Comparison of ENCODE assay signal across 20 cellular contexts in genomic region chr4:175034007-175034406, GRCh38.
"Had no signal": no experiment of that assay in that cellular context is flagged by ENCODE, and none has a peak within 500 bp of the region (broad histone marks: within the 10 kb centered on the region; RNA-seq: fewer than 3 reads in every experiment).

No MANE protein-coding gene starts in this region.

- H3K27ac Mint-ChIP-seq: memory B cell; natural killer cell; stimulated activated naive B cell treated with anti-CD40 and anti-IgM and Interleukin-4, amounts not matched to agents 10 μg/mL and 1 μg/mL and 100 μg/mL, for 72 hours; stimulated activated naive CD8-positive, alpha-beta T cell treated with anti-CD3 and anti-CD28 coated beads, Interleukin-15, Interleukin-2, amounts not matched to agents 100 ng/mL and 50 ng/mL, for 24 hours had no signal

- H3K27me3 Mint-ChIP-seq: memory B cell; stimulated activated naive B cell treated with anti-CD40 and anti-IgM and Interleukin-4, amounts not matched to agents 10 μg/mL and 1 μg/mL and 100 μg/mL, for 72 hours; stimulated activated naive CD8-positive, alpha-beta T cell treated with anti-CD3 and anti-CD28 coated beads, Interleukin-15, Interleukin-2, amounts not matched to agents 100 ng/mL and 50 ng/mL, for 24 hours had no signal

- H3K36me3 Mint-ChIP-seq: natural killer cell; stimulated activated naive B cell treated with anti-CD40 and anti-IgM and Interleukin-4, amounts not matched to agents 10 μg/mL and 1 μg/mL and 100 μg/mL, for 72 hours had no signal

- H3K4me1 Mint-ChIP-seq: natural killer cell; stimulated activated naive B cell treated with anti-CD40 and anti-IgM and Interleukin-4, amounts not matched to agents 10 μg/mL and 1 μg/mL and 100 μg/mL, for 72 hours had no signal

- H3K36me3 ChIP-seq: gastrocnemius medialis, ovary, right lobe of liver, thoracic aorta, tibial nerve, upper lobe of right lung, uterus had no signal

- H3K4me3 ChIP-seq: dorsolateral prefrontal cortex, gastrocnemius medialis, lung, ovary, right lobe of liver, thoracic aorta, tibial nerve, upper lobe of right lung, uterus had no signal

- H3K27me3 ChIP-seq: gastrocnemius medialis, ovary, right lobe of liver, tibial nerve, upper lobe of right lung, uterus had no signal

- ATAC-seq: gastrocnemius medialis; natural killer cell; right lobe of liver; stimulated activated naive B cell treated with anti-CD40 and anti-IgM and Interleukin-4, amounts not matched to agents 10 μg/mL and 1 μg/mL and 100 μg/mL, for 72 hours; upper lobe of right lung had no signal

- H3K27ac ChIP-seq: dorsolateral prefrontal cortex, gastrocnemius medialis, ovary, right lobe of liver, thoracic aorta, tibial nerve, upper lobe of right lung, uterus had no signal

- DNase-seq: dorsolateral prefrontal cortex; effector CD4-positive, alpha-beta T cell; gastrocnemius medialis; head of caudate nucleus; natural killer cell; occipital lobe; ovary; posterior cingulate gyrus; right lobe of liver; small intestine; stimulated activated CD4-positive, alpha-beta T cell treated with anti-CD3 and anti-CD28 coated beads, Interleukin-15, amount 100 ng/mL, for 24 hours; stimulated activated CD4-positive, alpha-beta T cell treated with anti-CD3 and anti-CD28 coated beads, Interleukin-2, amount 100 ng/mL, for 48 hours; stimulated activated naive B cell treated with anti-CD40 and anti-IgM and Interleukin-4, amounts not matched to agents 10 μg/mL and 1 μg/mL and 100 μg/mL, for 72 hours; upper lobe of right lung; uterus had no signal

- H3K4me1 ChIP-seq: gastrocnemius medialis, right lobe of liver, tibial nerve, upper lobe of right lung, uterus had no signal

- H3K9me3 ChIP-seq: gastrocnemius medialis, ovary, right lobe of liver, thoracic aorta, upper lobe of right lung, uterus had no signal

- H3K4me3 Mint-ChIP-seq: memory B cell; natural killer cell; stimulated activated naive B cell treated with anti-CD40 and anti-IgM and Interleukin-4, amounts not matched to agents 10 μg/mL and 1 μg/mL and 100 μg/mL, for 72 hours; stimulated activated naive CD8-positive, alpha-beta T cell treated with anti-CD3 and anti-CD28 coated beads, Interleukin-15, Interleukin-2, amounts not matched to agents 100 ng/mL and 50 ng/mL, for 24 hours had no signal
